9 cellular contexts compared by ENCODE assay signal in the genomic region with DNA sequence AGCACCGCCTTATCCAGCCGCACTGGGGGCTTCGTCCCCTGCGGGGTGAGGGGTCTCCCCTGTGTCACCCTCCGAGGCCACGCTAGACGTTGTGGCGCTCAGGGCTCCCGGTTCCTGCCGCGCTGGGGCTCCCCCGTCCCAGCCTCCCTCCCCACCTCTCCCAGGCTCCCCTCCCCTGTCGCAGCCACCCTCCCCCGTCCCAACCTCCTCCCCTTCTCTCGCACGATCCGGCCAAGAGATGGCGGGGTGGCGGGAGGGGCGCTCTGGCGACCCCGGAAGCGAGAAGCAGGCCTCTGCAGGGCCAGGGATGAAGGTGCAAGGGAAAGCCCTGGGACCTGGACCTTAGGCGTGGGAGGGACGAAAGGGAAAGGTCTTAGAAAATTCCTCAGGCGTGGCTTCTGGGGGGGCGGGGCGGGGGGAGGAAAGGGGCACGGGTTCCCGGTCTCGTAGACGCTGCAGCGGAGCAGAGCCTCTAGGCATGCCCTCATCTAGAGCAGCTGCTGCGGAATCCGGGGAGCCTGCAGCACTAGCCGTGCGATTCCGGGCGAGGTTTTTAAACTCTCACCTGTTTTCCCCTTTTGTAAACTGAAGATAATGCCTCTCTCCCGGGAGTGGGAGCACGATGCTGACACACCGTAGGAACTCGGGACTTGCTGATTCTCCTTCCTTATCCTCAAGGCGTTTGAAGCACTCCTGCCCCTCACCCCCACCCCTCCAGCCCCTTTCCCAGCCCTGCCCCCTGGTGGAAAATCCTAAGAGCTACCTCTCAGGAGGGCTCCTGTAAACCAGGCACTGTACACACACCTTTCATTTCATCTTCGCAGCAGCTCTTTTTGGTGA. TPM values are rescaled to one million over a fixed set of nuclear protein-coding genes. Genes with fewer than 3 reads are reported as not detected.
DNase-seq lines count a peak whose midpoint lies in the region; ATAC-seq, FAIRE-seq and TF ChIP-seq lines count a peak whose summit lies in the region.
"Had no signal": no experiment of that assay in that cellular context is flagged by ENCODE, and none has a peak within 500 bp of the region (broad histone marks: within the 10 kb centered on the region; RNA-seq: fewer than 3 reads in every experiment).

No MANE protein-coding gene starts in this region.

- H3K4me3 Mint-ChIP-seq in activated CD8-positive, alpha-beta T cell treated with anti-CD3 and anti-CD28 coated beads, Interleukin-2, amount 10 ng/mL, durations not matched to agents 7 days and 5 days = peak overlapping the region; percentile 70
- peak overlapping the region; percentile 85 for H3K4me3 Mint-ChIP-seq in natural killer cell

- peaks cover 15% of the 10 kb centered on the region for H3K4me1 Mint-ChIP-seq in activated CD8-positive, alpha-beta T cell treated with anti-CD3 and anti-CD28 coated beads, Interleukin-2, amount 10 ng/mL, durations not matched to agents 7 days and 5 days (ENCODE audit: low read depth)
- peaks cover 8 to 27% of the 10 kb centered on the region in 2 donors for H3K4me1 Mint-ChIP-seq in natural killer cell

- H3K4me1 ChIP-seq in esophagus (ENCODE audit: control insufficient read depth in 2 of 2, insufficient read depth in 2 of 2, low read length in 1 of 2) = peaks cover 0 to 7% of the 10 kb centered on the region in 2 donors

- peaks cover 53% of the 10 kb centered on the region for H3K27me3 Mint-ChIP-seq in activated CD8-positive, alpha-beta T cell treated with anti-CD3 and anti-CD28 coated beads, Interleukin-2, amount 10 ng/mL, durations not matched to agents 7 days and 5 days (ENCODE audit: low read depth)
- peaks cover 51 to 83% of the 10 kb centered on the region in 2 donors for H3K27me3 Mint-ChIP-seq in natural killer cell (ENCODE audit: low read depth in 2 of 2)

- no peak for FAIRE-seq in urothelium cell line (lab: Jason Lieb, UNC)
- FAIRE-seq: A204.1 had no signal

- intact Hi-C loops in natural killer cell (cut with micrococcal nuclease) = no loop called here

- no peaks in the 10 kb centered on the region for H3K9me3 Mint-ChIP-seq in activated CD8-positive, alpha-beta T cell treated with anti-CD3 and anti-CD28 coated beads, Interleukin-2, amount 10 ng/mL, durations not matched to agents 7 days and 5 days (ENCODE audit: insufficient read depth)
- no peaks in the 10 kb centered on the region for H3K9me3 Mint-ChIP-seq in natural killer cell

- H3K36me3 Mint-ChIP-seq in activated CD8-positive, alpha-beta T cell treated with anti-CD3 and anti-CD28 coated beads, Interleukin-2, amount 10 ng/mL, durations not matched to agents 7 days and 5 days (ENCODE audit: low read depth) = no peaks in the 10 kb centered on the region
- H3K36me3 Mint-ChIP-seq in natural killer cell = no peaks in the 10 kb centered on the region

- no peak for TF ChIP-seq CTCF in natural killer cell (IDR thresholded peaks at IDR 0.05)

- 2% methylated on average over 43 to 45 of the region's 45 CpGs for whole genome bisulfite sequencing in esophagus, 2 donors

- H3K27ac ChIP-seq in esophagus (ENCODE audit: low read depth in 2 of 2, low read length in 1 of 2) = peak overlapping the region in 1 of 2 donors; percentile 9

- peak; percentile 76 for ATAC-seq in activated CD8-positive, alpha-beta T cell treated with anti-CD3 and anti-CD28 coated beads, Interleukin-2, amount 10 ng/mL, durations not matched to agents 7 days and 5 days
- ATAC-seq in natural killer cell = peak; percentile 47 to 63 (median 59)

- peaks cover 0 to 2% of the 10 kb centered on the region in 2 donors for H3K36me3 ChIP-seq in esophagus (ENCODE audit: control insufficient read depth in 2 of 2, insufficient read depth in 2 of 2, low read length in 1 of 2)

- H3K27me3 ChIP-seq in esophagus (ENCODE audit: control insufficient read depth in 1 of 2, insufficient read depth in 2 of 2, low read length in 2 of 2) = no peaks in the 10 kb centered on the region

- DNase-seq in DMS 273 (lab: John Stamatoyannopoulos, UW; ENCODE audit: unreplicated experiment) (peak; percentile 79), DMS 273 treated with DMSO at 0.1 percent for 48 hours (lab: John Stamatoyannopoulos, UW) (no peak), HEK293T (ENCODE audit: extremely low spot score) (peak; percentile 80), NCI-H2029 treated with DMSO at 0.1 percent for 48 hours (lab: John Stamatoyannopoulos, UW) (peak; percentile 38), natural killer cell (no peak), urothelium cell line (ENCODE audit: low spot score) (peak; percentile 73)
- peak; percentile 52 for DNase-seq in activated CD8-positive, alpha-beta T cell treated with anti-CD3 and anti-CD28 coated beads, Interleukin-2, amount 10 ng/mL, durations not matched to agents 7 days and 5 days

- POLR2A ChIA-PET in HEK293T (lab: Yijun Ruan, JAX) = interaction anchor here (1.1 kb wide), 1 partner anchor 57 kb away, joined by 3 read pairs; no protein-coding TSS in a partner anchor
- POLR2A ChIA-PET in activated CD8-positive, alpha-beta T cell treated with anti-CD3 and anti-CD28 coated beads, Interleukin-2, amount 10 ng/mL, durations not matched to agents 7 days and 5 days (lab: Charles Lee) = interaction anchor here (1.2 kb wide), 1 partner anchor 14 kb away, joined by 3 read pairs; no protein-coding TSS in a partner anchor

- no peaks in the 10 kb centered on the region for H3K9me3 ChIP-seq in esophagus (ENCODE audit: control insufficient read depth in 2 of 2, insufficient read depth in 1 of 2, low read depth in 1 of 2, low read length in 1 of 2)

- CTCF ChIA-PET in HEK293T (lab: Yijun Ruan, JAX) = interaction anchor here (0.7 to 1.3 kb wide), 7 partner anchors 9 to 51 kb away, joined by 3 to 6 read pairs (median 3); no protein-coding TSS in a partner anchor
- CTCF ChIA-PET in activated CD8-positive, alpha-beta T cell treated with anti-CD3 and anti-CD28 coated beads, Interleukin-2, amount 10 ng/mL, durations not matched to agents 7 days and 5 days (lab: Charles Lee) = interaction anchor here (0.8 to 3.7 kb wide), 10 partner anchors 11 to 88 kb away, joined by 3 to 42 read pairs (median 4); no protein-coding TSS in a partner anchor

- peak overlapping the region; percentile 43 to 51 for H3K4me3 ChIP-seq in esophagus (ENCODE audit: low read depth in 1 of 2, low read length in 2 of 2)

- H3K27ac Mint-ChIP-seq in activated CD8-positive, alpha-beta T cell treated with anti-CD3 and anti-CD28 coated beads, Interleukin-2, amount 10 ng/mL, durations not matched to agents 7 days and 5 days = no peak overlapping the region
- H3K27ac Mint-ChIP-seq in natural killer cell = no peak overlapping the region

TF ChIP-seq in HEK293T, 16 proteins besides CTCF, POLR2A, EP300 and RAD21:
- TF ChIP-seq FOXM1 (IDR thresholded peaks at IDR 0.05; ENCODE audit: borderline replicate concordance) (no peak), ZNF384 (IDR thresholded peaks at IDR 0.05) (no peak), HDGF (IDR thresholded peaks at IDR 0.05; ENCODE audit: borderline replicate concordance) (no peak), ARNT (IDR thresholded peaks at IDR 0.05) (no peak), CTBP1 (IDR thresholded peaks at IDR 0.05; ENCODE audit: borderline replicate concordance) (no peak), TARDBP (IDR thresholded peaks at IDR 0.05) (no peak), FOXA1 (IDR thresholded peaks at IDR 0.05) (no peak), FOXK2 (IDR thresholded peaks at IDR 0.05) (no peak), L3MBTL2 (conservative IDR thresholded peaks at IDR 0.05) (no peak), LEF1 (IDR thresholded peaks at IDR 0.05; ENCODE audit: borderline replicate concordance) (no peak)

RNA-seq across cellular contexts. Expression of a gene that starts 14.4 kb away (rescaled TPM):
- total RNA-seq in activated CD8-positive, alpha-beta T cell treated with anti-CD3 and anti-CD28 coated beads, Interleukin-2, amount 10 ng/mL, durations not matched to agents 7 days and 5 days = not detected
- polyA plus RNA-seq in esophagus = under 1 TPM; 0.08 to 0.27 TPM
- under 1 TPM; 0.09 to 0.18 (median 0.15) TPM for total RNA-seq in natural killer cell

RNA-seq across cellular contexts. Expression of a gene that starts 37.1 kb away (rescaled TPM):
- not detected for total RNA-seq in activated CD8-positive, alpha-beta T cell treated with anti-CD3 and anti-CD28 coated beads, Interleukin-2, amount 10 ng/mL, durations not matched to agents 7 days and 5 days
- polyA plus RNA-seq in esophagus = 10 to 100 TPM; 32.8 to 39.4 TPM
- not detected for total RNA-seq in natural killer cell

RNA-seq across cellular contexts. Expression of a gene that starts 38.5 kb away (rescaled TPM):
- total RNA-seq in activated CD8-positive, alpha-beta T cell treated with anti-CD3 and anti-CD28 coated beads, Interleukin-2, amount 10 ng/mL, durations not matched to agents 7 days and 5 days = not detected
- under 1 TPM; 0.07 to 0.10 TPM for polyA plus RNA-seq in esophagus
- not detected for total RNA-seq in natural killer cell

Comparison
In these comparisons a context has a peak if more than half of its experiments do, and no peak if none do; other contexts are left out.
1. DNase-seq: peak in DMS 273 (single experiment), HEK293T (single experiment), NCI-H2029 treated with DMSO at 0.1 percent for 48 hours (single experiment), activated CD8-positive, alpha-beta T cell treated with anti-CD3 and anti-CD28 coated beads, Interleukin-2, amount 10 ng/mL, durations not matched to agents 7 days and 5 days (single experiment) and urothelium cell line (single experiment); none in DMS 273 treated with DMSO at 0.1 percent for 48 hours (single experiment) and natural killer cell (single experiment).